35 cellular contexts compared by ENCODE assay signal in genomic region chr20:3586111-3586510, GRCh38.
"Had no signal": no experiment of that assay in that cellular context is flagged by ENCODE, and none has a peak within 500 bp of the region (broad histone marks: within the 10 kb centered on the region; RNA-seq: fewer than 3 reads in every experiment).

No MANE protein-coding gene starts in this region.

- H3K27me3 ChIP-seq: body of pancreas, brain microvascular endothelial cell, breast epithelium had no signal

- H3K27ac ChIP-seq: body of pancreas, brain microvascular endothelial cell, breast epithelium, VCaP had no signal

- H3K4me3 ChIP-seq: body of pancreas, breast epithelium had no signal

- H3K27ac Mint-ChIP-seq: activated B cell treated with CpG ODN at 0.5 μM for 24 hours; activated CD4-positive, alpha-beta memory T cell treated with anti-CD3 and anti-CD28 coated beads for 36 hours; activated CD4-positive, alpha-beta T cell treated with anti-CD3 and anti-CD28 coated beads, Interleukin-2, amount 10 ng/mL, durations not matched to agents 24 days and 14 days; activated CD8-positive, alpha-beta T cell treated with anti-CD3 and anti-CD28 coated beads for 36 hours; activated naive CD4-positive, alpha-beta T cell treated with anti-CD3 and anti-CD28 coated beads for 36 hours; activated naive CD4-positive, alpha-beta T cell treated with anti-CD3 and anti-CD28 coated beads, Interleukin-2, amount 50 U/mL, for 72 hours; activated naive CD8-positive, alpha-beta T cell treated with anti-CD3 and anti-CD28 coated beads for 36 hours; activated T-cell treated with anti-CD3 and anti-CD28 coated beads, Interleukin-2, amount 50 U/mL, for 72 hours; activated T-helper 1 cell treated with anti-CD3 and anti-CD28 coated beads, Interleukin-12 subunit alpha, Interleukin-12 subunit beta, Interleukin-2, Interleukin-4 antibody, amounts not matched to agents 30 ng/mL and 10 ng/mL and 1 ng/mL, durations not matched to agents 14 hours and 24 hours and 36 hours; activated T-helper 17 cell treated with anti-CD3 and anti-CD28 coated beads, Interleukin-2, amount 50 U/mL, for 72 hours; T-helper 1 cell treated with Interleukin-12 subunit alpha and Interleukin-12 subunit beta and Interleukin-4 antibody, amounts not matched to agents 30 μg/mL and 1 μg/mL, for 36 hours; T-helper 2 cell treated with Interferon-gamma antibody and Interleukin-4, amounts not matched to agents 5 μg/mL and 100 μg/mL, for 36 hours had no signal

- DNase-seq: activated B cell treated with CpG ODN at 0.5 μM for 24 hours; activated CD4-positive, alpha-beta memory T cell treated with anti-CD3 and anti-CD28 coated beads for 36 hours; activated CD4-positive, alpha-beta T cell treated with anti-CD3 and anti-CD28 coated beads for 4 hours; activated CD4-positive, alpha-beta T cell treated with anti-CD3 and anti-CD28 coated beads, Interleukin-2, amount 10 ng/mL, durations not matched to agents 24 days and 14 days; activated CD4-positive, alpha-beta T cell treated with anti-CD3 and anti-CD28 coated beads, Interleukin-2, amount 50 U/mL, for 1 hour; activated CD4-positive, alpha-beta T cell treated with anti-CD3 and anti-CD28 coated beads, Interleukin-2, amount 50 U/mL, for 4 hours; activated CD4-positive, CD25-positive, alpha-beta regulatory T cell treated with anti-CD3 and anti-CD28 coated beads, Interleukin-2, amount 50 U/mL, for 72 hours; activated CD8-positive, alpha-beta memory T cell treated with anti-CD3 and anti-CD28 coated beads, Interleukin-2, amount 50 U/mL, for 4 hours; activated CD8-positive, alpha-beta T cell treated with anti-CD3 and anti-CD28 coated beads for 36 hours; activated effector memory CD4-positive, alpha-beta T cell treated with anti-CD3 and anti-CD28 coated beads, Interleukin-2, amount 50 U/mL, for 16 hours; activated gamma-delta T cell treated with Interleukin-2 at 50 U/mL for 16 hours; activated naive CD4-positive, alpha-beta T cell; activated naive CD4-positive, alpha-beta T cell treated with anti-CD3 and anti-CD28 coated beads for 36 hours; activated naive CD4-positive, alpha-beta T cell treated with anti-CD3 and anti-CD28 coated beads, Interleukin-2, amount 50 U/mL, for 16 hours; activated naive CD8-positive, alpha-beta T cell treated with anti-CD3 and anti-CD28 coated beads for 36 hours; activated T-cell treated with anti-CD3 and anti-CD28 coated beads for 4 hours; activated T-cell treated with anti-CD3 and anti-CD28 coated beads, Interleukin-2, amount 50 U/mL, for 1 hour; activated T-cell treated with anti-CD3 and anti-CD28 coated beads, Interleukin-2, amount 50 U/mL, for 4 hours; activated T-cell treated with anti-CD3 and anti-CD28 coated beads, Interleukin-2, amount 50 U/mL, for 72 hours; amniotic stem cell; aorta; body of pancreas; brain microvascular endothelial cell; central memory CD4-positive, alpha-beta T cell; T-helper 1 cell; T-helper 2 cell; T-helper 9 cell had no signal

- H3K27me3 Mint-ChIP-seq: activated B cell treated with CpG ODN at 0.5 μM for 24 hours; activated CD4-positive, alpha-beta memory T cell treated with anti-CD3 and anti-CD28 coated beads for 36 hours; activated CD4-positive, alpha-beta T cell treated with anti-CD3 and anti-CD28 coated beads, Interleukin-2, amount 10 ng/mL, durations not matched to agents 24 days and 14 days; activated CD8-positive, alpha-beta T cell treated with anti-CD3 and anti-CD28 coated beads for 36 hours; activated naive CD8-positive, alpha-beta T cell treated with anti-CD3 and anti-CD28 coated beads for 36 hours; activated T-helper 17 cell treated with anti-CD3 and anti-CD28 coated beads, Interleukin-2, amount 50 U/mL, for 72 hours had no signal

- H3K9me3 ChIP-seq: body of pancreas, breast epithelium had no signal

- ATAC-seq: activated CD8-positive, alpha-beta T cell treated with anti-CD3 and anti-CD28 coated beads for 36 hours; activated naive CD4-positive, alpha-beta T cell treated with anti-CD3 and anti-CD28 coated beads, Interleukin-2, amount 50 U/mL, for 72 hours; activated T-cell treated with anti-CD3 and anti-CD28 coated beads, Interleukin-2, amount 50 U/mL, for 4 hours; activated T-cell treated with anti-CD3 and anti-CD28 coated beads, Interleukin-2, amount 50 U/mL, for 72 hours; activated T-helper 17 cell treated with anti-CD3 and anti-CD28 coated beads, Interleukin-2, amount 50 U/mL, for 72 hours; body of pancreas had no signal

- FAIRE-seq: TTC549 had no signal

- H3K4me1 ChIP-seq: body of pancreas, breast epithelium had no signal

- H3K9me3 Mint-ChIP-seq: activated CD4-positive, alpha-beta memory T cell treated with anti-CD3 and anti-CD28 coated beads for 36 hours; activated CD4-positive, alpha-beta T cell treated with anti-CD3 and anti-CD28 coated beads, Interleukin-2, amount 10 ng/mL, durations not matched to agents 24 days and 14 days; activated CD8-positive, alpha-beta T cell treated with anti-CD3 and anti-CD28 coated beads for 36 hours; activated naive CD4-positive, alpha-beta T cell treated with anti-CD3 and anti-CD28 coated beads for 36 hours; activated naive CD4-positive, alpha-beta T cell treated with anti-CD3 and anti-CD28 coated beads, Interleukin-2, amount 50 U/mL, for 72 hours; activated naive CD8-positive, alpha-beta T cell treated with anti-CD3 and anti-CD28 coated beads for 36 hours; activated T-cell treated with anti-CD3 and anti-CD28 coated beads, Interleukin-2, amount 50 U/mL, for 4 hours; activated T-cell treated with anti-CD3 and anti-CD28 coated beads, Interleukin-2, amount 50 U/mL, for 72 hours; activated T-helper 1 cell treated with anti-CD3 and anti-CD28 coated beads, Interleukin-12 subunit alpha, Interleukin-12 subunit beta, Interleukin-2, Interleukin-4 antibody, amounts not matched to agents 30 ng/mL and 10 ng/mL and 1 ng/mL, durations not matched to agents 14 hours and 24 hours and 36 hours; activated T-helper 17 cell treated with anti-CD3 and anti-CD28 coated beads, Interleukin-2, amount 50 U/mL, for 72 hours; T-helper 1 cell treated with Interleukin-12 subunit alpha and Interleukin-12 subunit beta and Interleukin-4 antibody, amounts not matched to agents 30 μg/mL and 1 μg/mL, for 36 hours; T-helper 2 cell treated with Interferon-gamma antibody and Interleukin-4, amounts not matched to agents 5 μg/mL and 100 μg/mL, for 36 hours had no signal

- H3K4me3 Mint-ChIP-seq: activated B cell treated with CpG ODN at 0.5 μM for 24 hours; activated CD4-positive, alpha-beta memory T cell treated with anti-CD3 and anti-CD28 coated beads for 36 hours; activated CD4-positive, alpha-beta T cell treated with anti-CD3 and anti-CD28 coated beads, Interleukin-2, amount 10 ng/mL, durations not matched to agents 24 days and 14 days; activated CD8-positive, alpha-beta T cell treated with anti-CD3 and anti-CD28 coated beads for 36 hours; activated naive CD4-positive, alpha-beta T cell treated with anti-CD3 and anti-CD28 coated beads for 36 hours; activated naive CD8-positive, alpha-beta T cell treated with anti-CD3 and anti-CD28 coated beads for 36 hours; activated T-cell treated with anti-CD3 and anti-CD28 coated beads, Interleukin-2, amount 50 U/mL, for 4 hours; activated T-cell treated with anti-CD3 and anti-CD28 coated beads, Interleukin-2, amount 50 U/mL, for 72 hours; activated T-helper 1 cell treated with anti-CD3 and anti-CD28 coated beads, Interleukin-12 subunit alpha, Interleukin-12 subunit beta, Interleukin-2, Interleukin-4 antibody, amounts not matched to agents 30 ng/mL and 10 ng/mL and 1 ng/mL, durations not matched to agents 14 hours and 24 hours and 36 hours; activated T-helper 17 cell treated with anti-CD3 and anti-CD28 coated beads, Interleukin-2, amount 50 U/mL, for 72 hours; T-helper 1 cell treated with Interleukin-12 subunit alpha and Interleukin-12 subunit beta and Interleukin-4 antibody, amounts not matched to agents 30 μg/mL and 1 μg/mL, for 36 hours; T-helper 2 cell treated with Interferon-gamma antibody and Interleukin-4, amounts not matched to agents 5 μg/mL and 100 μg/mL, for 36 hours had no signal

- H3K4me1 Mint-ChIP-seq: activated B cell treated with CpG ODN at 0.5 μM for 24 hours; activated CD4-positive, alpha-beta T cell treated with anti-CD3 and anti-CD28 coated beads, Interleukin-2, amount 10 ng/mL, durations not matched to agents 24 days and 14 days; activated naive CD8-positive, alpha-beta T cell treated with anti-CD3 and anti-CD28 coated beads for 36 hours; activated T-helper 17 cell treated with anti-CD3 and anti-CD28 coated beads, Interleukin-2, amount 50 U/mL, for 72 hours had no signal
